In the genomic region with DNA sequence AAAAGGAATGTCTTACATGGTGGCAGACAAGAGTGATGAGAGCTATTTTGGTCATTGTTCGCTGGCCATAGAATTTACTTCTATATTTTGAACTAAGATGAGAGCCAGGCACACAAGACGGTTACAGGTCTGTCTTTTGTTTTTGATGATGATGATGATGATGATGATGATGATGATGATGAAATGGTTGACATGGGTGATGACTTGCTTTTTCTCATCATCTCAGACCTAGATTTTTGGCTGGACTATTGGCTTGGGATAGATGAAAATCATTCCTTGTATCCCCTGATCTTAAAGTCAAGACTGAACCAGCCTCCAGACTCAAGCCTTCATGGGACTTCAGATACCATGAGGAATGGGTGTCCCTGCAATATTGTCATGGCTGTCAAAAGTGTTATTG, we compare ENCODE assay signal across 4 cellular contexts. TPM values are rescaled to one million over a fixed set of nuclear protein-coding genes. Genes with fewer than 3 reads are reported as not detected.
"Had no signal": no experiment of that assay in that cellular context is flagged by ENCODE, and none has a peak within 500 bp of the region (broad histone marks: within the 10 kb centered on the region; RNA-seq: fewer than 3 reads in every experiment).

No MANE protein-coding gene starts in this region.

RNA-seq across cellular contexts. Expression of a gene that starts 49.0 kb away (rescaled TPM):
- total RNA-seq: HT-29, HT1080, IMR-90 had no signal
- polyA plus RNA-seq: IgD-negative memory B cell had no signal
